Comparison of ENCODE assay signal across 14 cellular contexts in the genomic region with DNA sequence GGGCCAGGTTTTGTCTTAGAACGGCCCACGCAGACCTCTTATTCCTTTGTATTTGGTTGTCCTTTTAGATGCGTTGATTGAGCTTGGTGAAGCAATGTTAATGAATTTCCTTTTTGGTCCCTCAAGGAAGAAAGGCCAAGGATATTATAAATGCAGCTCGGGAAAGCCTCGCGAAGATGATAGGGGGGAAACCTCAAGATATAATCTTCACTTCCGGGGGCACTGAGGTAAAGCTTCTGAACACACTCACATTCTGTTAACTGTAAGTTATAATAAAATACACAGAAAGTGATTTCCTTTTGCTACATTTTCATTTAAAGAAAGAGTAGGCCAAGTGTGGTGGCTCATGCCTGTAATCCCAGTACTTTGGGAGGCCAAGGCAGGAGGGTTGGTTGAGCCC.
"Had no signal": no experiment of that assay in that cellular context is flagged by ENCODE, and none has a peak within 500 bp of the region (broad histone marks: within the 10 kb centered on the region; RNA-seq: fewer than 3 reads in every experiment).

No MANE protein-coding gene starts in this region.

- H3K27ac ChIP-seq: left lung, sigmoid colon, SK-N-MC, stomach, thoracic aorta had no signal

- DNase-seq: activated CD4-positive, CD25-positive, alpha-beta regulatory T cell; activated CD8-positive, alpha-beta memory T cell treated with anti-CD3 and anti-CD28 coated beads for 24 hours; activated T-cell treated with anti-CD3 and anti-CD28 coated beads, Interleukin-2, amount 50 U/mL, for 4 hours; central memory CD4-positive, alpha-beta T cell; cortex of kidney; effector CD8-positive, alpha-beta T cell; left lung; mucosa of descending colon; nephron progenitor cell; sigmoid colon; stimulated activated CD4-positive, alpha-beta T cell treated with anti-CD3 and anti-CD28 coated beads, Interleukin-12 subunit alpha, Interleukin-12 subunit beta, amount 100 ng/mL, for 4 hours; stomach had no signal

- H3K4me3 ChIP-seq: left lung, mucosa of descending colon, sigmoid colon, SK-N-MC, stomach, thoracic aorta had no signal

- H3K9me3 ChIP-seq: left lung, mucosa of descending colon, sigmoid colon, stomach, thoracic aorta had no signal

- H3K27ac Mint-ChIP-seq: nephron progenitor cell had no signal

- ATAC-seq: activated T-cell treated with anti-CD3 and anti-CD28 coated beads, Interleukin-2, amount 50 U/mL, for 4 hours; left lung; mucosa of descending colon had no signal

- H3K27me3 ChIP-seq: left lung, sigmoid colon, stomach had no signal

- H3K4me3 Mint-ChIP-seq: activated T-cell treated with anti-CD3 and anti-CD28 coated beads, Interleukin-2, amount 50 U/mL, for 4 hours; nephron progenitor cell had no signal

- H3K4me1 ChIP-seq: left lung, sigmoid colon, stomach had no signal
